ENCODE assay signal across 20 cellular contexts in genomic region chr12:49689236-49689635, GRCh38. TPM values are rescaled to one million over a fixed set of nuclear protein-coding genes. Genes with fewer than 3 reads are reported as not detected.
A peak's percentile ranks its signal among the peaks of the same experiment; 100 is the strongest.
DNase-seq lines count a peak whose midpoint lies in the region; ATAC-seq and TF ChIP-seq lines count a peak whose summit lies in the region.
"Had no signal": no experiment of that assay in that cellular context is flagged by ENCODE, and none has a peak within 500 bp of the region (broad histone marks: within the 10 kb centered on the region; RNA-seq: fewer than 3 reads in every experiment).

No MANE protein-coding gene starts in this region.

- no peaks in the 10 kb centered on the region for H3K27me3 Mint-ChIP-seq in stimulated activated naive CD8-positive, alpha-beta T cell treated with anti-CD3 and anti-CD28 coated beads, Interleukin-15, Interleukin-2, amounts not matched to agents 100 ng/mL and 50 ng/mL, for 24 hours
- H3K27me3 Mint-ChIP-seq in stimulated activated naive CD8-positive, alpha-beta T cell treated with anti-CD3 and anti-CD28 coated beads, Interleukin-15, amount 100 ng/mL, for 72 hours = no peaks in the 10 kb centered on the region
- H3K27me3 Mint-ChIP-seq in effector memory CD8-positive, alpha-beta T cell = no peaks in the 10 kb centered on the region

- H3K27ac ChIP-seq in IMR-90 (ENCODE audit: insufficient read depth, low read length) (no peak overlapping the region), thyroid gland (peak overlapping the region in 2 of 3 donors; percentile 60 to 74), foreskin keratinocyte (no peak overlapping the region)
- H3K27ac ChIP-seq: BLaER1 treated with 17β-estradiol and CSF1 and Interleukin-3, amounts not matched to agents 10 nM and 100 nM; SJCRH30 had no signal

- H3K9me3 Mint-ChIP-seq in stimulated activated naive CD8-positive, alpha-beta T cell treated with anti-CD3 and anti-CD28 coated beads, Interleukin-15, Interleukin-2, amounts not matched to agents 100 ng/mL and 50 ng/mL, for 24 hours = no peaks in the 10 kb centered on the region
- no peaks in the 10 kb centered on the region for H3K9me3 Mint-ChIP-seq in stimulated activated naive CD8-positive, alpha-beta T cell treated with anti-CD3 and anti-CD28 coated beads, Interleukin-15, amount 100 ng/mL, for 72 hours
- no peaks in the 10 kb centered on the region for H3K9me3 Mint-ChIP-seq in effector memory CD8-positive, alpha-beta T cell
- H3K9me3 Mint-ChIP-seq: CD8-positive, alpha-beta T cell had no signal

- H4K5ac ChIP-seq in IMR-90 (ENCODE audit: low read depth, low read length) = no peak overlapping the region

- no peak overlapping the region for H4K91ac ChIP-seq in IMR-90 (ENCODE audit: insufficient read depth, low read depth, low read length)

- H2BK120ac ChIP-seq in IMR-90 (ENCODE audit: low read depth, low read length) = no peak overlapping the region

- H3K79me1 ChIP-seq in IMR-90 (ENCODE audit: low read depth in 1 of 2, low read length in 2 of 2) = peaks cover 37 to 78% of the 10 kb centered on the region in 2 experiments

- H3K9ac ChIP-seq in IMR-90 (ENCODE audit: low read depth, low read length) = no peak overlapping the region
- H3K9ac ChIP-seq: BLaER1 treated with 17β-estradiol and CSF1 and Interleukin-3, amounts not matched to agents 10 nM and 100 nM had no signal

- intact Hi-C loops in IMR-90 (cut with micrococcal nuclease) (no loop called here), thyroid gland (cut with DNase I) (no loop called here)

- H3K23ac ChIP-seq in IMR-90 (ENCODE audit: low read depth, low read length) = no peak overlapping the region

- peaks cover 7% of the 10 kb centered on the region for H3K36me3 Mint-ChIP-seq in stimulated activated naive CD8-positive, alpha-beta T cell treated with anti-CD3 and anti-CD28 coated beads, Interleukin-15, Interleukin-2, amounts not matched to agents 100 ng/mL and 50 ng/mL, for 24 hours (ENCODE audit: low read depth)
- no peaks in the 10 kb centered on the region for H3K36me3 Mint-ChIP-seq in effector memory CD8-positive, alpha-beta T cell (ENCODE audit: insufficient read depth)
- H3K36me3 Mint-ChIP-seq: CD8-positive, alpha-beta T cell had no signal

- no peak overlapping the region for H2AK9ac ChIP-seq in IMR-90 (replicated peaks; ENCODE audit: low read depth, low read length, poor library complexity)

- H4K20me1 ChIP-seq in IMR-90 (ENCODE audit: insufficient read depth, low read length) = peaks cover 23% of the 10 kb centered on the region

- H3K27me3 ChIP-seq in IMR-90 (ENCODE audit: control insufficient read depth, insufficient read depth, low read length) = no peaks in the 10 kb centered on the region
- H3K27me3 ChIP-seq in thyroid gland = no peaks in the 10 kb centered on the region
- no peaks in the 10 kb centered on the region for H3K27me3 ChIP-seq in foreskin keratinocyte
- H3K27me3 ChIP-seq: BLaER1 treated with 17β-estradiol and CSF1 and Interleukin-3, amounts not matched to agents 10 nM and 100 nM; SJCRH30 had no signal

- no TSS peak for BruUV-seq in IMR-90 (replicated peaks; lab: Mats Ljungman, UMichigan)

- POLR2A ChIA-PET in IMR-90 (lab: Charles Lee; ENCODE audit: unreplicated experiment) = no interaction called here

- dilution Hi-C loops in IMR-90 (cut with HindIII; ENCODE audit: low sequenced_read_pairs, unreplicated experiment) = no loop called here

- DNase-seq in stimulated activated naive CD8-positive, alpha-beta T cell treated with anti-CD3 and anti-CD28 coated beads, Interleukin-15, amount 100 ng/mL, for 72 hours = no peak
- DNase-seq in IMR-90 (no peak), thyroid gland (no peak), omental fat pad (ENCODE audit: low spot score) (no peak), foreskin keratinocyte (no peak), LoVo (ENCODE audit: low spot score) (no peak)
- no peak for DNase-seq in effector memory CD8-positive, alpha-beta T cell
- DNase-seq: ACHN; Calu3; CD8-positive, alpha-beta T cell; DMS153; NCI-H1092 treated with DMSO at 0.1 percent for 48 hours; NCI-H146; NCI-H2029; NCI-H524 treated with DMSO at 0.1 percent for 48 hours; OCI-M1; SJCRH30 had no signal

- H2BK20ac ChIP-seq in IMR-90 (ENCODE audit: low read depth, low read length) = no peak overlapping the region

- no CpG with 5 or more reads among the region's 2 CpGs for WGBS in IMR-90 (ENCODE audit: extremely low coverage in 2 of 2, insufficient read length in 1 of 2), 2 experiments
- 65 to 67% methylated on average over 2 of the region's 2 CpGs for WGBS in thyroid gland, 2 donors

- H3K14ac ChIP-seq in IMR-90 (replicated peaks; ENCODE audit: low read depth, low read length) = no peak overlapping the region

- H3K9me3 ChIP-seq in IMR-90 (ENCODE audit: control insufficient read depth, insufficient read depth, low read length) (no peaks in the 10 kb centered on the region), thyroid gland (no peaks in the 10 kb centered on the region)
- H3K9me3 ChIP-seq: BLaER1 treated with 17β-estradiol and CSF1 and Interleukin-3, amounts not matched to agents 10 nM and 100 nM; SJCRH30 had no signal

- H2BK15ac ChIP-seq in IMR-90 (ENCODE audit: low read depth, low read length) = no peak overlapping the region

- H4K8ac ChIP-seq in IMR-90 (ENCODE audit: low read depth in 2 of 2, low read length in 2 of 2) = no peak overlapping the region

- H3K36me3 ChIP-seq in IMR-90 (ENCODE audit: control insufficient read depth, insufficient read depth, low read length) = no peaks in the 10 kb centered on the region
- no peaks in the 10 kb centered on the region for H3K36me3 ChIP-seq in thyroid gland
- H3K36me3 ChIP-seq: SJCRH30 had no signal

- TF ChIP-seq CTCF in IMR-90 (conservative IDR thresholded peaks at IDR 0.05; ENCODE audit: low read depth, low read length) (no peak), thyroid gland (IDR thresholded peaks at IDR 0.05) (no peak), omental fat pad (IDR thresholded peaks at IDR 0.05) (no peak), foreskin keratinocyte (conservative IDR thresholded peaks at IDR 0.05) (no peak)

- TF ChIP-seq POLR2A in IMR-90 (IDR thresholded peaks at IDR 0.05; ENCODE audit: low read depth, low read length) (no peak), thyroid gland (IDR thresholded peaks at IDR 0.05) (no peak)

- H3K4me3 Mint-ChIP-seq in stimulated activated naive CD8-positive, alpha-beta T cell treated with anti-CD3 and anti-CD28 coated beads, Interleukin-15, Interleukin-2, amounts not matched to agents 100 ng/mL and 50 ng/mL, for 24 hours = no peak overlapping the region
- H3K4me3 Mint-ChIP-seq in stimulated activated naive CD8-positive, alpha-beta T cell treated with anti-CD3 and anti-CD28 coated beads, Interleukin-15, amount 100 ng/mL, for 72 hours = peak overlapping the region in 1 of 2 donors; percentile 3
- no peak overlapping the region for H3K4me3 Mint-ChIP-seq in effector memory CD8-positive, alpha-beta T cell
- H3K4me3 Mint-ChIP-seq: CD8-positive, alpha-beta T cell had no signal

- TF ChIP-seq RAD21 in IMR-90 (IDR thresholded peaks at IDR 0.05; ENCODE audit: low read length) = no peak

- peak overlapping the region; percentile 14; the same call in 1 of the 2 replicates for H2AK5ac ChIP-seq in IMR-90 (ENCODE audit: low read depth, low read length)

- peaks cover 6% of the 10 kb centered on the region for H3K4me1 ChIP-seq in IMR-90 (ENCODE audit: control insufficient read depth, insufficient read depth, low read length)
- peaks cover 40 to 56% of the 10 kb centered on the region in 2 donors for H3K4me1 ChIP-seq in thyroid gland
- H3K4me1 ChIP-seq in foreskin keratinocyte = peaks cover 5% of the 10 kb centered on the region
- H3K4me1 ChIP-seq: SJCRH30 had no signal

- H2BK5ac ChIP-seq in IMR-90 (ENCODE audit: low read depth, low read length, poor library complexity, severe bottlenecking) = no peak overlapping the region

- peaks cover 56% of the 10 kb centered on the region for H3K4me1 Mint-ChIP-seq in stimulated activated naive CD8-positive, alpha-beta T cell treated with anti-CD3 and anti-CD28 coated beads, Interleukin-15, Interleukin-2, amounts not matched to agents 100 ng/mL and 50 ng/mL, for 24 hours (ENCODE audit: low read depth)
- peaks cover 66% of the 10 kb centered on the region for H3K4me1 Mint-ChIP-seq in stimulated activated naive CD8-positive, alpha-beta T cell treated with anti-CD3 and anti-CD28 coated beads, Interleukin-15, amount 100 ng/mL, for 72 hours
- H3K4me1 Mint-ChIP-seq in effector memory CD8-positive, alpha-beta T cell (ENCODE audit: low read depth in 2 of 2) = peaks cover 19 to 47% of the 10 kb centered on the region in 2 donors

- H3K9me1 ChIP-seq in IMR-90 (ENCODE audit: insufficient read depth, low read length) = peaks cover 7% of the 10 kb centered on the region

- ATAC-seq in stimulated activated naive CD8-positive, alpha-beta T cell treated with anti-CD3 and anti-CD28 coated beads, Interleukin-15, amount 100 ng/mL, for 72 hours = no peak
- no peak for ATAC-seq in IMR-90 (ENCODE audit: low read depth)
- no peak for ATAC-seq in effector memory CD8-positive, alpha-beta T cell (replicated peaks)
- ATAC-seq in omental fat pad (ENCODE audit: low FRiP score) = no peak
- no peak for ATAC-seq in foreskin keratinocyte
- ATAC-seq: CD8-positive, alpha-beta T cell; K562 had no signal

- CTCF ChIA-PET in IMR-90 (lab: Yijun Ruan, JAX) = no interaction called here

- no peak overlapping the region for H3K56ac ChIP-seq in IMR-90 (ENCODE audit: extremely low read depth, insufficient read depth, low read length)

- no peak overlapping the region for H3K4me2 ChIP-seq in IMR-90 (ENCODE audit: low read depth, low read length)

- H3K4me3 ChIP-seq in IMR-90 (ENCODE audit: insufficient read depth, low read depth, low read length) = no peak overlapping the region
- no peak overlapping the region for H3K4me3 ChIP-seq in thyroid gland (replicated peaks in 1 of 3)
- H3K4me3 ChIP-seq: BLaER1 treated with 17β-estradiol and CSF1 and Interleukin-3, amounts not matched to agents 10 nM and 100 nM; K562; SJCRH30 had no signal

- in situ Hi-C loops in IMR-90 (cut with MboI; ENCODE audit: low sequenced_read_pairs) = no loop called here

- no peak overlapping the region for H2AFZ ChIP-seq in IMR-90 (replicated peaks; ENCODE audit: low read length, poor library complexity)

- H3K4ac ChIP-seq in IMR-90 (ENCODE audit: low read depth, low read length) = no peak overlapping the region

- H3K27ac Mint-ChIP-seq in stimulated activated naive CD8-positive, alpha-beta T cell treated with anti-CD3 and anti-CD28 coated beads, Interleukin-15, Interleukin-2, amounts not matched to agents 100 ng/mL and 50 ng/mL, for 24 hours = peak overlapping the region; percentile 53
- peak overlapping the region in 1 of 2 donors; percentile 48 for H3K27ac Mint-ChIP-seq in stimulated activated naive CD8-positive, alpha-beta T cell treated with anti-CD3 and anti-CD28 coated beads, Interleukin-15, amount 100 ng/mL, for 72 hours
- H3K27ac Mint-ChIP-seq in effector memory CD8-positive, alpha-beta T cell = peak overlapping the region; percentile 1 to 9
- H3K27ac Mint-ChIP-seq: CD8-positive, alpha-beta T cell had no signal

- no peak overlapping the region for H3K18ac ChIP-seq in IMR-90 (ENCODE audit: low read depth, low read length)

RNA-seq across cellular contexts. Expression of gene FMNL3, which starts 18.0 kb away (rescaled TPM):
- total RNA-seq in IMR-90 (2012; rRNA removed) (34.4 and 36.4 TPM in 2 replicates), thyroid gland (10 to 100 TPM; 30.9 to 41.8 (median 35.1) TPM), omental fat pad (10 to 100 TPM in 3 of 4 donors, 1 to 10 TPM in 1; 5.7 to 28.8 (median 22.1) TPM), foreskin keratinocyte (9.5 and 10.6 TPM in 2 replicates)
- polyA plus RNA-seq in IMR-90 (2012; rRNA removed) (13.2 and 16.3 TPM in 2 replicates), foreskin keratinocyte (3.8 and 4.2 TPM in 2 replicates)
- 7.6 TPM in 2 replicates for polyA plus RNA-seq in IMR-90 (2012; cell fraction: cytosol; rRNA removed)
- polyA plus RNA-seq in IMR-90 (2012; cell fraction: nucleus; rRNA removed; ENCODE audit: low replicate concordance) = 23.2 and 32.5 TPM in 2 replicates

RNA-seq across cellular contexts. Expression of gene TMBIM6, which starts 52.1 kb away (rescaled TPM):
- 255 and 369 TPM in 2 replicates for total RNA-seq in IMR-90 (2012; rRNA removed)
- 267 and 285 TPM in 2 replicates for polyA plus RNA-seq in IMR-90 (2012; rRNA removed)
- polyA plus RNA-seq in IMR-90 (2012; cell fraction: cytosol; rRNA removed) = 145 and 287 TPM in 2 replicates
- 57.9 and 235 TPM in 2 replicates for polyA plus RNA-seq in IMR-90 (2012; cell fraction: nucleus; rRNA removed; ENCODE audit: low replicate concordance)
- total RNA-seq in thyroid gland = 1,000 to 10,000 TPM in 1 of 4 donors, 100 to 1,000 TPM in 3; 745 to 1,019 (median 804) TPM
- 100 to 1,000 TPM; 337 to 481 (median 397) TPM for total RNA-seq in omental fat pad
- 391 and 403 TPM in 2 replicates for total RNA-seq in foreskin keratinocyte
- polyA plus RNA-seq in foreskin keratinocyte = 306 and 343 TPM in 2 replicates

Comparison
In these comparisons a context has a peak if more than half of its experiments do, and no peak if none do; other contexts are left out.
1. H3K27ac ChIP-seq: peak in thyroid gland (2 of 3); none in IMR-90 (single experiment) and foreskin keratinocyte (single experiment).